Comparison of ENCODE assay signal across 9 cellular contexts in genomic region chr1:207806531-207807394, GRCh38. TPM values are rescaled to one million over a fixed set of nuclear protein-coding genes. Genes with fewer than 3 reads are reported as not detected.
DNase-seq lines count a peak whose midpoint lies in the region; ATAC-seq, FAIRE-seq and TF ChIP-seq lines count a peak whose summit lies in the region.
"Had no signal": no experiment of that assay in that cellular context is flagged by ENCODE, and none has a peak within 500 bp of the region (broad histone marks: within the 10 kb centered on the region; RNA-seq: fewer than 3 reads in every experiment).

No MANE protein-coding gene starts in this region.

- peak in 1 of 4 donors; percentile 1 for ATAC-seq in psoas muscle

- TF ChIP-seq CTCF in DOHH2 (IDR thresholded peaks at IDR 0.05; ENCODE audit: low read depth, low read length, poor library complexity, severe bottlenecking) (no peak), psoas muscle (IDR thresholded peaks at IDR 0.05) (no peak)

- H3K27me3 ChIP-seq in DOHH2 (ENCODE audit: control insufficient read depth, low read length) (no peaks in the 10 kb centered on the region), psoas muscle (ENCODE audit: insufficient read depth in 3 of 3, low read length in 2 of 3) (no peaks in the 10 kb centered on the region)
- no peaks in the 10 kb centered on the region for H3K27me3 ChIP-seq in effector memory CD4-positive, alpha-beta T cell (replicated peaks; ENCODE audit: control insufficient read depth, insufficient read depth, low read length, poor library complexity, severe bottlenecking)

- H4K20me1 ChIP-seq in DOHH2 (ENCODE audit: control insufficient read depth, insufficient read depth, low read depth, low read length) = no peaks in the 10 kb centered on the region

- H3K27ac ChIP-seq in DOHH2 (ENCODE audit: low read depth, low read length) (peak overlapping the region; percentile 66), psoas muscle (peak overlapping the region; percentile 95)
- H3K27ac ChIP-seq in effector memory CD4-positive, alpha-beta T cell (ENCODE audit: insufficient read depth, low read length, poor library complexity, severe bottlenecking) = peak overlapping the region; percentile 40

- intact Hi-C loops in psoas muscle (cut with DNase I) = no loop called here

- H3K4me3 ChIP-seq in DOHH2 (ENCODE audit: low read length) (peak overlapping the region; percentile 51), psoas muscle (peak overlapping the region; percentile 42)
- H3K4me3 ChIP-seq in effector memory CD4-positive, alpha-beta T cell (ENCODE audit: insufficient read depth, low read depth, low read length, poor library complexity, severe bottlenecking) = peak overlapping the region; percentile 5

- H3K9me3 ChIP-seq in DOHH2 (ENCODE audit: control insufficient read depth, insufficient read depth, low read length) (no peaks in the 10 kb centered on the region), psoas muscle (no peaks in the 10 kb centered on the region)
- no peaks in the 10 kb centered on the region for H3K9me3 ChIP-seq in effector memory CD4-positive, alpha-beta T cell (ENCODE audit: control insufficient read depth, low read length)

- H3K4me1 ChIP-seq in DOHH2 (ENCODE audit: control insufficient read depth, low read length) = peaks cover 28% of the 10 kb centered on the region
- peaks cover 17% of the 10 kb centered on the region for H3K4me1 ChIP-seq in effector memory CD4-positive, alpha-beta T cell (ENCODE audit: control insufficient read depth, insufficient read depth, low read length, poor library complexity, severe bottlenecking)
- peaks cover 93% of the 10 kb centered on the region for H3K4me1 ChIP-seq in psoas muscle

- no peaks in the 10 kb centered on the region for H3F3A ChIP-seq in DOHH2 (ENCODE audit: control insufficient read depth, insufficient read depth)

- no peaks in the 10 kb centered on the region for H3K9me2 ChIP-seq in DOHH2 (replicated peaks; ENCODE audit: control insufficient read depth, low read length)

- DNase-seq in RCC 7860 (ENCODE audit: low spot score) = peak; percentile 61
- DNase-seq in effector memory CD4-positive, alpha-beta T cell = no peak
- DNase-seq in psoas muscle = no peak
- DNase-seq in effector CD8-positive, alpha-beta T cell (lab: John Stamatoyannopoulos, UW) = no peak
- DNase-seq in stimulated activated CD4-positive, alpha-beta T cell treated with anti-CD3 and anti-CD28 coated beads, Interleukin-4, amount 100 ng/mL, for 24 hours = no peak
- no peak for DNase-seq in amniotic stem cell (lab: John Stamatoyannopoulos, UW)
- no peak for DNase-seq in UCSD-AML1 (lab: John Stamatoyannopoulos, UW; ENCODE audit: unreplicated experiment)
- DNase-seq: NCI-H774 had no signal

- H3K4me2 ChIP-seq in DOHH2 (ENCODE audit: low read length) = peak overlapping the region; percentile 59

- 80 to 91% (median 82%) methylated on average over 11 of the region's 11 CpGs for WGBS in psoas muscle, 3 donors

- H3K79me2 ChIP-seq in DOHH2 (ENCODE audit: control insufficient read depth, low read length) = no peaks in the 10 kb centered on the region

- FAIRE-seq in RCC 7860 (lab: Jason Lieb, UNC) = no peak

- H3K36me3 ChIP-seq in DOHH2 (ENCODE audit: control insufficient read depth, low read length) (peaks cover 77% of the 10 kb centered on the region), psoas muscle (ENCODE audit: insufficient read depth in 1 of 2, low read depth in 1 of 2) (peaks cover 0 to 100% of the 10 kb centered on the region in 2 donors)
- H3K36me3 ChIP-seq in effector memory CD4-positive, alpha-beta T cell (ENCODE audit: control insufficient read depth, insufficient read depth, low read length) = peaks cover 70% of the 10 kb centered on the region

RNA-seq across cellular contexts. Expression of gene CD46, which starts 54.9 kb away (rescaled TPM):
- 10 to 100 TPM; 43.5 to 55.3 (median 47.4) TPM for total RNA-seq in psoas muscle
- 10 to 100 TPM; 33.9 to 66.3 (median 34.5) TPM for polyA plus RNA-seq in psoas muscle

Comparison
In these comparisons a context has a peak if more than half of its experiments do, and no peak if none do; other contexts are left out.
1. H3K27ac ChIP-seq: peak in every context shown above with its lines; median percentile 95 in psoas muscle; 66 in DOHH2; 40 in effector memory CD4-positive, alpha-beta T cell.